14 cellular contexts compared by ENCODE assay signal in the genomic region with DNA sequence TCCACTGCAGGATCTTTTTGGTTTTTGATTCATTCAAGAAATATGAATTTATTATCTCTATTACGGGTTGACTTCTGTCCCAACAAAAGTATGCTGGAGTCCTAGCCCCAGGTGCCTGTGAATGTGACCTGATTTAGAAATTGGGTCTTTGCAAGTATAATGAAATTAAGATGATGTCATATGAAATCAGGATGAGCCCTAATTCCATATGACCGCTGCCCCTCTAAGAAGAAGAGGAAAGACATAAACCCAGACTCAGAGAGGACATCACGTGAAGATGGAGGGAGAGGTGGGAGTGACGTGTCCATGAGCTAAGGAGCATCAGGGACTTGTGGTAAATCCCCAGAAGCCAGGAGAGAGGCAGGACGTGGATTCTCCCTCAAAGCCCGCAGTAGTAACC.
"Had no signal": no experiment of that assay in that cellular context is flagged by ENCODE, and none has a peak within 500 bp of the region (broad histone marks: within the 10 kb centered on the region; RNA-seq: fewer than 3 reads in every experiment).

No MANE protein-coding gene starts in this region.

- H2AFZ ChIP-seq: parathyroid adenoma had no signal

- ATAC-seq: activated CD4-positive, alpha-beta T cell treated with anti-CD3 and anti-CD28 coated beads for 36 hours; left lung; natural killer cell treated with Interleukin-12 subunit alpha and Interleukin-12 subunit beta and Interleukin-15 and Interleukin-18, amount 100 ng/mL, for 72 hours had no signal

- H3K9me3 ChIP-seq: left lung, neutrophil, thyroid gland had no signal

- H3K27me3 Mint-ChIP-seq: activated naive CD4-positive, alpha-beta T cell treated with anti-CD3 and anti-CD28 coated beads, Interleukin-2, amount 50 U/mL, for 24 hours had no signal

- H3K9me3 Mint-ChIP-seq: activated naive CD4-positive, alpha-beta T cell treated with anti-CD3 and anti-CD28 coated beads, Interleukin-2, amount 50 U/mL, for 24 hours; natural killer cell treated with Interleukin-12 subunit alpha and Interleukin-12 subunit beta and Interleukin-15 and Interleukin-18, amount 100 ng/mL, for 72 hours had no signal

- H3K36me3 ChIP-seq: left lung, neutrophil, thyroid gland, WERI-Rb-1 had no signal

- H3K4me3 Mint-ChIP-seq: activated CD4-positive, alpha-beta T cell treated with anti-CD3 and anti-CD28 coated beads for 36 hours; activated naive CD4-positive, alpha-beta T cell treated with anti-CD3 and anti-CD28 coated beads, Interleukin-2, amount 50 U/mL, for 24 hours; natural killer cell treated with Interleukin-12 subunit alpha and Interleukin-12 subunit beta and Interleukin-15 and Interleukin-18, amount 100 ng/mL, for 72 hours had no signal

- H3K4me1 ChIP-seq: left lung, parathyroid adenoma had no signal

- H3K9ac ChIP-seq: parathyroid adenoma had no signal

- H3K4me3 ChIP-seq: left lung, thyroid gland had no signal

- H3K79me2 ChIP-seq: parathyroid adenoma had no signal

- DNase-seq: activated CD4-positive, alpha-beta T cell treated with anti-CD3 and anti-CD28 coated beads for 36 hours; activated CD4-positive, alpha-beta T cell treated with anti-CD3 and anti-CD28 coated beads, Interleukin-2, amount 50 U/mL, for 48 hours; activated gamma-delta T cell; effector CD4-positive, alpha-beta T cell; head of caudate nucleus; left lung; stimulated activated naive CD4-positive, alpha-beta T cell treated with Interleukin-2 at 50 U/mL for 16 hours; thyroid gland; WERI-Rb-1 had no signal

- FAIRE-seq: frontal cortex had no signal

- H3K27ac Mint-ChIP-seq: activated CD4-positive, alpha-beta T cell treated with anti-CD3 and anti-CD28 coated beads for 36 hours; activated naive CD4-positive, alpha-beta T cell treated with anti-CD3 and anti-CD28 coated beads, Interleukin-2, amount 50 U/mL, for 24 hours; natural killer cell treated with Interleukin-12 subunit alpha and Interleukin-12 subunit beta and Interleukin-15 and Interleukin-18, amount 100 ng/mL, for 72 hours had no signal

- H3K27ac ChIP-seq: left lung, neutrophil, parathyroid adenoma, thyroid gland, WERI-Rb-1 had no signal

- H3K27me3 ChIP-seq: left lung, neutrophil, thyroid gland had no signal
